Comparison of ENCODE assay signal across 18 cellular contexts in genomic region chr2:72378737-72379346, GRCh38.
"Had no signal": no experiment of that assay in that cellular context is flagged by ENCODE, and none has a peak within 500 bp of the region (broad histone marks: within the 10 kb centered on the region; RNA-seq: fewer than 3 reads in every experiment).

No MANE protein-coding gene starts in this region.

- H3K27me3 ChIP-seq: cardiac muscle cell, esophagus muscularis mucosa, pancreas, sigmoid colon, stomach, upper lobe of right lung had no signal

- H3K4me3 ChIP-seq: cardiac muscle cell, esophagus muscularis mucosa, mucosa of descending colon, pancreas, sigmoid colon, stomach, thoracic aorta, upper lobe of right lung had no signal

- H3K36me3 ChIP-seq: cardiac muscle cell, pancreas, thoracic aorta had no signal

- H3K4me1 ChIP-seq: esophagus muscularis mucosa, pancreas, sigmoid colon, stomach, upper lobe of right lung had no signal

- H3K27ac Mint-ChIP-seq: activated T-helper 2 cell treated with anti-CD3 and anti-CD28 coated beads, Interferon-gamma antibody, Interleukin-2, Interleukin-4, amounts not matched to agents 10 μg/mL and 5 μg/mL and 100 μg/mL, durations not matched to agents 14 hours and 24 hours and 36 hours; naive thymus-derived CD4-positive, alpha-beta T cell had no signal

- ATAC-seq: left cardiac atrium; mucosa of descending colon; naive thymus-derived CD4-positive, alpha-beta T cell; pancreas; upper lobe of right lung had no signal

- H3K4me3 Mint-ChIP-seq: naive thymus-derived CD4-positive, alpha-beta T cell had no signal

- DNase-seq: activated CD4-positive, CD25-positive, alpha-beta regulatory T cell treated with anti-CD3 and anti-CD28 coated beads, Interleukin-2, amount 50 U/mL, for 72 hours; activated naive CD4-positive, alpha-beta T cell treated with anti-CD3 and anti-CD28 coated beads, Interleukin-2, amount 50 U/mL, for 16 hours; activated T-cell treated with anti-CD3 and anti-CD28 coated beads for 4 hours; foreskin melanocyte; left cardiac atrium; mucosa of descending colon; naive thymus-derived CD4-positive, alpha-beta T cell; pancreas; sigmoid colon; stimulated activated CD4-positive, alpha-beta T cell treated with anti-CD3 and anti-CD28 coated beads, Interleukin-1b, Interleukin-23, amount 100 ng/mL, for 48 hours; stomach; T-helper 1 cell; T1000; upper lobe of right lung had no signal

- H3K9me3 ChIP-seq: esophagus muscularis mucosa, mucosa of descending colon, pancreas, sigmoid colon, stomach, thoracic aorta, upper lobe of right lung had no signal

- H3K4me1 Mint-ChIP-seq: naive thymus-derived CD4-positive, alpha-beta T cell had no signal

- H3K27ac ChIP-seq: cardiac muscle cell, esophagus muscularis mucosa, pancreas, sigmoid colon, stomach, thoracic aorta, upper lobe of right lung had no signal

- H3K27me3 Mint-ChIP-seq: naive thymus-derived CD4-positive, alpha-beta T cell had no signal
